Comparison of ENCODE assay signal across 8 cellular contexts in the genomic region with DNA sequence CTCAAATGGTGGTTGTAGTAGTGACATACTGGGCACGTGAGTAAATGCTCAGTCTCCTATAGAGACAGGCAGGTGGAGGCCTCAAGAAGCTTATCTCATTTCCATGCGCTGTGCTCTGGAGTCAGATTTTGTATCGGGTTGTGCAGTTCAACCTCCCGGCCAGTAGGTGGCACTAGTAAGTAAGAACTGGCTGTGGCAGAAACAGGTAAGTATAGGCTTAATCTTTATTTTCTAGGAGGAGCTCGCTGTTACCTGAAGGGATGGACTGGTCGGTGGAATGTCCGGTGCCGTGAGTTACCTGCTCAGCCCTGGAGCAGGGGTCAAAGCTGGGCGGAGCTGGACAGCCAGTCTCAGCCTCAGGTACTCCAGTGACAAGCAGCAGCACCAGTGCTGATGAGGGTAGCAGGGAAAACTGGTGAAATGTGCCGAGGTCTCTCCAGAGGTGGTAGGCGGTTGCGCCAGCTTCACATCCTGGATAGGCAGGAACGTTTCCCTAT.
DNase-seq lines count a peak whose midpoint lies in the region; ATAC-seq and TF ChIP-seq lines count a peak whose summit lies in the region.

No MANE protein-coding gene starts in this region.

- no peaks in the 10 kb centered on the region for H3K27me3 Mint-ChIP-seq in activated CD4-positive, alpha-beta T cell treated with anti-CD3 and anti-CD28 coated beads, Interleukin-2, amount 10 ng/mL, durations not matched to agents 24 days and 14 days
- no peaks in the 10 kb centered on the region for H3K27me3 Mint-ChIP-seq in nephron (ENCODE audit: low read depth)

- no peaks in the 10 kb centered on the region for H3K9me3 Mint-ChIP-seq in activated CD4-positive, alpha-beta T cell treated with anti-CD3 and anti-CD28 coated beads, Interleukin-2, amount 10 ng/mL, durations not matched to agents 24 days and 14 days
- H3K9me3 Mint-ChIP-seq in nephron = peaks cover 2% of the 10 kb centered on the region

- ATAC-seq in GM18508 (IDR thresholded peaks at IDR 0.05; ENCODE audit: insufficient read depth, unreplicated experiment) (peak; percentile 94), HG02938 (IDR thresholded peaks at IDR 0.05; ENCODE audit: unreplicated experiment) (peak; percentile 91)

- DNase-seq in AG04449 (ENCODE audit: low read depth, low spot score) (no peak), NCI-H146 treated with DMSO at 0.1 percent for 48 hours (lab: John Stamatoyannopoulos, UW; ENCODE audit: unreplicated experiment) (peak; percentile 0), epithelial cell of proximal tubule (ENCODE audit: low read depth) (no peak), hippocampal formation (lab: John Stamatoyannopoulos, UW) (no peak)
- peak; percentile 82 for DNase-seq in activated CD4-positive, alpha-beta T cell treated with anti-CD3 and anti-CD28 coated beads, Interleukin-2, amount 10 ng/mL, durations not matched to agents 24 days and 14 days

- H3K4me1 Mint-ChIP-seq in activated CD4-positive, alpha-beta T cell treated with anti-CD3 and anti-CD28 coated beads, Interleukin-2, amount 10 ng/mL, durations not matched to agents 24 days and 14 days = peaks cover 7% of the 10 kb centered on the region
- H3K4me1 Mint-ChIP-seq in nephron = peaks cover 8% of the 10 kb centered on the region

- TF ChIP-seq CTCF in AG04449 (IDR thresholded peaks at IDR 0.05; ENCODE audit: insufficient read depth, low read length, missing control alignments) = peak; percentile 60
- peak; percentile 87 for TF ChIP-seq CTCF in epithelial cell of proximal tubule (conservative IDR thresholded peaks at IDR 0.05; ENCODE audit: low read depth, low read length)
- TF ChIP-seq CTCF in nephron (IDR thresholded peaks at IDR 0.05; ENCODE audit: unreplicated experiment in 3 of 3) = peak; percentile 42 to 57 (median 50)

- intact Hi-C loops in activated CD4-positive, alpha-beta T cell treated with anti-CD3 and anti-CD28 coated beads, Interleukin-2, amount 10 ng/mL, durations not matched to agents 24 days and 14 days (cut with micrococcal nuclease) = loop anchor here (2.0 kb wide), 1 partner anchor 1338 kb away; no protein-coding TSS in a partner anchor

- H3K4me3 Mint-ChIP-seq in activated CD4-positive, alpha-beta T cell treated with anti-CD3 and anti-CD28 coated beads, Interleukin-2, amount 10 ng/mL, durations not matched to agents 24 days and 14 days = peak overlapping the region; percentile 61
- H3K4me3 Mint-ChIP-seq in nephron = peak overlapping the region; percentile 51 to 78 (median 59)

- H3K36me3 Mint-ChIP-seq in activated CD4-positive, alpha-beta T cell treated with anti-CD3 and anti-CD28 coated beads, Interleukin-2, amount 10 ng/mL, durations not matched to agents 24 days and 14 days (ENCODE audit: low read depth) = no peaks in the 10 kb centered on the region
- H3K36me3 Mint-ChIP-seq in nephron (ENCODE audit: low read depth) = no peaks in the 10 kb centered on the region

- CTCF ChIA-PET in AG04449 (lab: Yijun Ruan, JAX) = interaction anchor here (1.0 kb wide), 1 partner anchor 1156 kb away, joined by 3 read pairs; no protein-coding TSS in a partner anchor

- H3K4me3 ChIP-seq in AG04449 (ENCODE audit: low read depth, low read length) = no peak overlapping the region
- H3K4me3 ChIP-seq in epithelial cell of proximal tubule (ENCODE audit: low read depth, low read length) = peak overlapping the region; percentile 59

- POLR2A ChIA-PET in AG04449 (lab: Yijun Ruan, JAX) = no interaction called here

- H3K27ac Mint-ChIP-seq in activated CD4-positive, alpha-beta T cell treated with anti-CD3 and anti-CD28 coated beads, Interleukin-2, amount 10 ng/mL, durations not matched to agents 24 days and 14 days = no peak overlapping the region
- H3K27ac Mint-ChIP-seq in nephron = peak overlapping the region in 2 of 3 experiments; percentile 18 to 85

Comparison
In these comparisons a context has a peak if more than half of its experiments do, and no peak if none do; other contexts are left out.
1. DNase-seq: peak in NCI-H146 treated with DMSO at 0.1 percent for 48 hours (single experiment) and activated CD4-positive, alpha-beta T cell treated with anti-CD3 and anti-CD28 coated beads, Interleukin-2, amount 10 ng/mL, durations not matched to agents 24 days and 14 days (single experiment); none in AG04449 (single experiment), epithelial cell of proximal tubule (single experiment) and hippocampal formation (0 of 2).
2. Peak in every context shown above with its lines, with median percentiles within 50 percentile points of each other: CTCF ChIP-seq.